8 cellular contexts compared by ENCODE assay signal in genomic region chr19:46976845-46977320, GRCh38. TPM values are rescaled to one million over a fixed set of nuclear protein-coding genes. Genes with fewer than 3 reads are reported as not detected.
DNase-seq lines count a peak whose midpoint lies in the region; ATAC-seq and TF ChIP-seq lines count a peak whose summit lies in the region.

No MANE protein-coding gene starts in this region.

- H3K4me3 Mint-ChIP-seq in T-helper 1 cell treated with Interleukin-12 subunit alpha and Interleukin-12 subunit beta and Interleukin-4 antibody, amounts not matched to agents 30 μg/mL and 1 μg/mL, for 36 hours: no peak overlapping the region

- peaks cover 2% of the 10 kb centered on the region for H3K36me3 Mint-ChIP-seq in T-helper 1 cell treated with Interleukin-12 subunit alpha and Interleukin-12 subunit beta and Interleukin-4 antibody, amounts not matched to agents 30 μg/mL and 1 μg/mL, for 36 hours (ENCODE audit: low read depth)

- H3K9me3 Mint-ChIP-seq in T-helper 1 cell treated with Interleukin-12 subunit alpha and Interleukin-12 subunit beta and Interleukin-4 antibody, amounts not matched to agents 30 μg/mL and 1 μg/mL, for 36 hours: no peaks in the 10 kb centered on the region

- no peaks in the 10 kb centered on the region for H3K27me3 Mint-ChIP-seq in T-helper 1 cell treated with Interleukin-12 subunit alpha and Interleukin-12 subunit beta and Interleukin-4 antibody, amounts not matched to agents 30 μg/mL and 1 μg/mL, for 36 hours (ENCODE audit: low read depth)

- no peaks in the 10 kb centered on the region for H3K27me3 ChIP-seq in transverse colon
- no peaks in the 10 kb centered on the region for H3K27me3 ChIP-seq in effector memory CD4-positive, alpha-beta T cell (replicated peaks; ENCODE audit: control insufficient read depth, insufficient read depth, low read length, poor library complexity, severe bottlenecking)

- no peaks in the 10 kb centered on the region for H3K9me3 ChIP-seq in transverse colon
- no peaks in the 10 kb centered on the region for H3K9me3 ChIP-seq in effector memory CD4-positive, alpha-beta T cell (ENCODE audit: control insufficient read depth, low read length)

- DNase-seq in T-helper 1 cell: no peak
- peak; percentile 82 for DNase-seq in cerebellar cortex (ENCODE audit: low spot score)
- peak; percentile 65 for DNase-seq in left kidney (ENCODE audit: low read depth, low spot score)
- DNase-seq in transverse colon: no peak
- DNase-seq in effector memory CD4-positive, alpha-beta T cell: no peak
- DNase-seq in occipital lobe (lab: John Stamatoyannopoulos, UW): no peak

- H3K4me3 ChIP-seq in transverse colon: no peak overlapping the region
- H3K4me3 ChIP-seq in effector memory CD4-positive, alpha-beta T cell (ENCODE audit: insufficient read depth, low read depth, low read length, poor library complexity, severe bottlenecking): no peak overlapping the region

- intact Hi-C loops in transverse colon (cut with DNase I; ENCODE audit: low total_unique reads): no loop called here

- H3K4me1 Mint-ChIP-seq in T-helper 1 cell treated with Interleukin-12 subunit alpha and Interleukin-12 subunit beta and Interleukin-4 antibody, amounts not matched to agents 30 μg/mL and 1 μg/mL, for 36 hours (ENCODE audit: low read depth): peaks cover 20% of the 10 kb centered on the region

- 64 to 80% methylated on average over 3 to 8 of the region's 8 CpGs for WGBS in transverse colon (ENCODE audit: low coverage in 1 of 2), 2 donors

- TF ChIP-seq POLR2A in transverse colon (IDR thresholded peaks at IDR 0.05): no peak

- peaks cover 27 to 53% (median 29%) of the 10 kb centered on the region in 4 donors for H3K4me1 ChIP-seq in transverse colon
- H3K4me1 ChIP-seq in effector memory CD4-positive, alpha-beta T cell (ENCODE audit: control insufficient read depth, insufficient read depth, low read length, poor library complexity, severe bottlenecking): no peaks in the 10 kb centered on the region

- H3K36me3 ChIP-seq in transverse colon: no peaks in the 10 kb centered on the region
- H3K36me3 ChIP-seq in effector memory CD4-positive, alpha-beta T cell (ENCODE audit: control insufficient read depth, insufficient read depth, low read length): no peaks in the 10 kb centered on the region

- no peak for TF ChIP-seq EP300 in transverse colon (IDR thresholded peaks at IDR 0.05; ENCODE audit: low read depth)

- no peak for ATAC-seq in HG03521 (IDR thresholded peaks at IDR 0.05; ENCODE audit: unreplicated experiment)

- H3K27ac Mint-ChIP-seq in T-helper 1 cell treated with Interleukin-12 subunit alpha and Interleukin-12 subunit beta and Interleukin-4 antibody, amounts not matched to agents 30 μg/mL and 1 μg/mL, for 36 hours: peak overlapping the region; percentile 5

- TF ChIP-seq CTCF in transverse colon (IDR thresholded peaks at IDR 0.05): no peak

- peak overlapping the region; percentile 66 to 89 (median 76) for H3K27ac ChIP-seq in transverse colon
- H3K27ac ChIP-seq in effector memory CD4-positive, alpha-beta T cell (ENCODE audit: insufficient read depth, low read length, poor library complexity, severe bottlenecking): no peak overlapping the region

- in situ Hi-C loops in transverse colon (cut with MboI; ENCODE audit: low pct_ligation_motif_present in 1 of 4, low pct_unique_long_range_greater_than_20kb in 1 of 4, low sequenced_read_pairs in 3 of 4): loop anchor here in 1 of 4 donors (25.0 kb wide), 1 partner anchor 215 kb away; no protein-coding TSS in a partner anchor

RNA-seq across cellular contexts. Expression of gene NPAS1, which starts 42.8 kb away (rescaled TPM):
- total RNA-seq in transverse colon (under 1 TPM in 2 of 4 donors, not detected in 2; 0.55 to 0.79 TPM), occipital lobe (5.8 TPM)

Comparison
In these comparisons a context has a peak if more than half of its experiments do, and no peak if none do; other contexts are left out.
1. DNase-seq: peak in cerebellar cortex (single experiment) and left kidney (single experiment); none in T-helper 1 cell (0 of 5), transverse colon (single experiment), effector memory CD4-positive, alpha-beta T cell (0 of 3) and occipital lobe (single experiment).